19 cellular contexts compared by ENCODE assay signal in genomic region chr9:93588641-93589609, GRCh38. TPM values are rescaled to one million over a fixed set of nuclear protein-coding genes. Genes with fewer than 3 reads are reported as not detected.
DNase-seq lines count a peak whose midpoint lies in the region; ATAC-seq and TF ChIP-seq lines count a peak whose summit lies in the region.
"Had no signal": no experiment of that assay in that cellular context is flagged by ENCODE, and none has a peak within 500 bp of the region (broad histone marks: within the 10 kb centered on the region; RNA-seq: fewer than 3 reads in every experiment).

No MANE protein-coding gene starts in this region.

- BruUV-seq in PC-3 (replicated peaks; lab: Mats Ljungman, UMichigan): no TSS peak

- no peaks in the 10 kb centered on the region for H3K27me3 Mint-ChIP-seq in activated naive CD8-positive, alpha-beta T cell
- no peaks in the 10 kb centered on the region for H3K27me3 Mint-ChIP-seq in activated naive CD8-positive, alpha-beta T cell treated with anti-CD3 and anti-CD28 coated beads for 36 hours
- no peaks in the 10 kb centered on the region for H3K27me3 Mint-ChIP-seq in stimulated activated memory B cell treated with anti-CD40 and anti-IgM and Interleukin-4, amounts not matched to agents 10 μg/mL and 1 μg/mL and 100 μg/mL, for 72 hours
- no peaks in the 10 kb centered on the region for H3K27me3 Mint-ChIP-seq in activated T-helper 1 cell treated with anti-CD3 and anti-CD28 coated beads, Interleukin-12 subunit alpha, Interleukin-12 subunit beta, Interleukin-2, Interleukin-4 antibody, amounts not matched to agents 30 ng/mL and 10 ng/mL and 1 ng/mL, durations not matched to agents 14 hours and 24 hours and 36 hours (ENCODE audit: insufficient read depth)
- H3K27me3 Mint-ChIP-seq: activated CD4-positive, alpha-beta T cell treated with anti-CD3 and anti-CD28 coated beads for 36 hours had no signal

- H3K4me2 ChIP-seq in PC-3 (ENCODE audit: low read length): no peak overlapping the region
- H3K4me2 ChIP-seq: PC-9 had no signal

- CTCF ChIA-PET in PC-3 (lab: Charles Lee): no interaction called here

- H3K27ac Mint-ChIP-seq in activated naive CD8-positive, alpha-beta T cell: peak overlapping the region; percentile 22
- H3K27ac Mint-ChIP-seq in activated naive CD8-positive, alpha-beta T cell treated with anti-CD3 and anti-CD28 coated beads for 36 hours: no peak overlapping the region
- H3K27ac Mint-ChIP-seq in stimulated activated memory B cell treated with anti-CD40 and anti-IgM and Interleukin-4, amounts not matched to agents 10 μg/mL and 1 μg/mL and 100 μg/mL, for 72 hours: peak overlapping the region; percentile 3
- H3K27ac Mint-ChIP-seq in activated T-helper 1 cell treated with anti-CD3 and anti-CD28 coated beads, Interleukin-12 subunit alpha, Interleukin-12 subunit beta, Interleukin-2, Interleukin-4 antibody, amounts not matched to agents 30 ng/mL and 10 ng/mL and 1 ng/mL, durations not matched to agents 14 hours and 24 hours and 36 hours: no peak overlapping the region

- TF ChIP-seq POLR2A in adrenal gland (IDR thresholded peaks at IDR 0.05): no peak

- intact Hi-C loops in adrenal gland (cut with DNase I) (no loop called here), PC-3 (cut with micrococcal nuclease) (no loop called here)
- intact Hi-C loops in activated T-helper 1 cell treated with anti-CD3 and anti-CD28 coated beads, Interleukin-12 subunit alpha, Interleukin-12 subunit beta, Interleukin-2, Interleukin-4 antibody, amounts not matched to agents 30 ng/mL and 10 ng/mL and 1 ng/mL, durations not matched to agents 14 hours and 24 hours and 36 hours (cut with micrococcal nuclease): no loop called here

- no peak overlapping the region for H3K4me3 Mint-ChIP-seq in activated naive CD8-positive, alpha-beta T cell
- no peak overlapping the region for H3K4me3 Mint-ChIP-seq in activated naive CD8-positive, alpha-beta T cell treated with anti-CD3 and anti-CD28 coated beads for 36 hours
- H3K4me3 Mint-ChIP-seq in stimulated activated memory B cell treated with anti-CD40 and anti-IgM and Interleukin-4, amounts not matched to agents 10 μg/mL and 1 μg/mL and 100 μg/mL, for 72 hours: no peak overlapping the region
- H3K4me3 Mint-ChIP-seq in activated T-helper 1 cell treated with anti-CD3 and anti-CD28 coated beads, Interleukin-12 subunit alpha, Interleukin-12 subunit beta, Interleukin-2, Interleukin-4 antibody, amounts not matched to agents 30 ng/mL and 10 ng/mL and 1 ng/mL, durations not matched to agents 14 hours and 24 hours and 36 hours: no peak overlapping the region
- H3K4me3 Mint-ChIP-seq: activated CD4-positive, alpha-beta T cell treated with anti-CD3 and anti-CD28 coated beads for 36 hours had no signal

- no peaks in the 10 kb centered on the region for H3K9me2 ChIP-seq in PC-3 (replicated peaks; ENCODE audit: low read length)

- 77 to 79% (median 78%) methylated on average over 9 to 12 of the region's 12 CpGs for WGBS in adrenal gland, 4 donors

- no peaks in the 10 kb centered on the region for H3K9me3 Mint-ChIP-seq in activated naive CD8-positive, alpha-beta T cell (ENCODE audit: low read depth)
- peaks cover 11% of the 10 kb centered on the region for H3K9me3 Mint-ChIP-seq in activated naive CD8-positive, alpha-beta T cell treated with anti-CD3 and anti-CD28 coated beads for 36 hours
- H3K9me3 Mint-ChIP-seq in stimulated activated memory B cell treated with anti-CD40 and anti-IgM and Interleukin-4, amounts not matched to agents 10 μg/mL and 1 μg/mL and 100 μg/mL, for 72 hours: no peaks in the 10 kb centered on the region
- peaks cover 15% of the 10 kb centered on the region for H3K9me3 Mint-ChIP-seq in activated T-helper 1 cell treated with anti-CD3 and anti-CD28 coated beads, Interleukin-12 subunit alpha, Interleukin-12 subunit beta, Interleukin-2, Interleukin-4 antibody, amounts not matched to agents 30 ng/mL and 10 ng/mL and 1 ng/mL, durations not matched to agents 14 hours and 24 hours and 36 hours

- peaks cover 6 to 30% of the 10 kb centered on the region in 2 donors for H3K4me1 ChIP-seq in adrenal gland (replicated peaks in 1 of 2)
- H3K4me1 ChIP-seq in PC-3 (ENCODE audit: insufficient read depth, low read length): no peaks in the 10 kb centered on the region

- H3F3A ChIP-seq in PC-3 (ENCODE audit: low read length, unreplicated experiment): no peaks in the 10 kb centered on the region

- H3K27me3 ChIP-seq in adrenal gland (no peaks in the 10 kb centered on the region), PC-3 (ENCODE audit: low read length) (no peaks in the 10 kb centered on the region)
- H3K27me3 ChIP-seq: esophagus squamous epithelium had no signal

- H3K4me3 ChIP-seq in adrenal gland (no peak overlapping the region), PC-3 (ENCODE audit: low read length) (no peak overlapping the region)
- H3K4me3 ChIP-seq: esophagus squamous epithelium, PC-9, prostate gland had no signal

- peaks cover 22% of the 10 kb centered on the region for H3K79me2 ChIP-seq in PC-3 (ENCODE audit: low read length)

- H3K36me3 Mint-ChIP-seq in activated naive CD8-positive, alpha-beta T cell: peaks cover 8% of the 10 kb centered on the region
- H3K36me3 Mint-ChIP-seq in activated naive CD8-positive, alpha-beta T cell treated with anti-CD3 and anti-CD28 coated beads for 36 hours: peaks cover 15% of the 10 kb centered on the region
- H3K36me3 Mint-ChIP-seq in stimulated activated memory B cell treated with anti-CD40 and anti-IgM and Interleukin-4, amounts not matched to agents 10 μg/mL and 1 μg/mL and 100 μg/mL, for 72 hours: peaks cover 13% of the 10 kb centered on the region
- H3K36me3 Mint-ChIP-seq in activated T-helper 1 cell treated with anti-CD3 and anti-CD28 coated beads, Interleukin-12 subunit alpha, Interleukin-12 subunit beta, Interleukin-2, Interleukin-4 antibody, amounts not matched to agents 30 ng/mL and 10 ng/mL and 1 ng/mL, durations not matched to agents 14 hours and 24 hours and 36 hours (ENCODE audit: low read depth): peaks cover 12% of the 10 kb centered on the region

- no peak overlapping the region for H3K9ac ChIP-seq in PC-3 (ENCODE audit: low read length)

- ATAC-seq in left lobe of liver: no peak
- ATAC-seq in stimulated activated memory B cell treated with anti-CD40 and anti-IgM and Interleukin-4, amounts not matched to agents 10 μg/mL and 1 μg/mL and 100 μg/mL, for 72 hours: no peak
- no peak for ATAC-seq in PC-3
- ATAC-seq: activated CD4-positive, alpha-beta T cell treated with anti-CD3 and anti-CD28 coated beads for 36 hours had no signal

- H2AFZ ChIP-seq in PC-3 (ENCODE audit: low read length): no peak overlapping the region
- H2AFZ ChIP-seq: PC-9 had no signal

- H4K20me1 ChIP-seq in PC-3 (ENCODE audit: low read length): no peaks in the 10 kb centered on the region

- POLR2A ChIA-PET in PC-3 (lab: Charles Lee; ENCODE audit: unreplicated experiment): no interaction called here

- H3K4me1 Mint-ChIP-seq in activated naive CD8-positive, alpha-beta T cell (ENCODE audit: low read depth): peaks cover 55% of the 10 kb centered on the region
- peaks cover 35% of the 10 kb centered on the region for H3K4me1 Mint-ChIP-seq in activated naive CD8-positive, alpha-beta T cell treated with anti-CD3 and anti-CD28 coated beads for 36 hours
- peaks cover 56% of the 10 kb centered on the region for H3K4me1 Mint-ChIP-seq in stimulated activated memory B cell treated with anti-CD40 and anti-IgM and Interleukin-4, amounts not matched to agents 10 μg/mL and 1 μg/mL and 100 μg/mL, for 72 hours
- peaks cover 24% of the 10 kb centered on the region for H3K4me1 Mint-ChIP-seq in activated T-helper 1 cell treated with anti-CD3 and anti-CD28 coated beads, Interleukin-12 subunit alpha, Interleukin-12 subunit beta, Interleukin-2, Interleukin-4 antibody, amounts not matched to agents 30 ng/mL and 10 ng/mL and 1 ng/mL, durations not matched to agents 14 hours and 24 hours and 36 hours (ENCODE audit: low read depth)

- DNase-seq in activated naive CD8-positive, alpha-beta T cell treated with anti-CD3 and anti-CD28 coated beads for 36 hours: no peak
- DNase-seq in adrenal gland (peak in 3 of 7 donors; percentile 14 to 49 (median 17)), left lobe of liver (ENCODE audit: low spot score) (peak; percentile 23), PC-3 (no peak), NCI-H2107 treated with DMSO at 0.1 percent for 48 hours (lab: John Stamatoyannopoulos, UW; ENCODE audit: unreplicated experiment) (no peak)
- DNase-seq in activated T-helper 1 cell treated with anti-CD3 and anti-CD28 coated beads, Interleukin-12 subunit alpha, Interleukin-12 subunit beta, Interleukin-2, Interleukin-4 antibody, amounts not matched to agents 30 ng/mL and 10 ng/mL and 1 ng/mL, durations not matched to agents 14 hours and 24 hours and 36 hours (ENCODE audit: low spot score): no peak
- DNase-seq: ACHN; activated CD4-positive, alpha-beta T cell treated with anti-CD3 and anti-CD28 coated beads for 36 hours; activated naive CD4-positive, alpha-beta T cell; central memory CD4-positive, alpha-beta T cell; DMS79 treated with DMSO at 0.1 percent for 48 hours; esophagus squamous epithelium; mammary epithelial cell; NCI-H2081 treated with DMSO at 0.1 percent for 48 hours; PC-9; stimulated activated CD4-positive, alpha-beta T cell treated with anti-CD3 and anti-CD28 coated beads, Interleukin-2, amount 100 ng/mL, for 24 hours had no signal

- H3K27ac ChIP-seq in adrenal gland (peak overlapping the region in 3 of 5 donors; percentile 18 to 39 (median 29)), PC-3 (ENCODE audit: low read length) (no peak overlapping the region)
- H3K27ac ChIP-seq: esophagus squamous epithelium, PC-9, prostate gland had no signal

- H3K9me3 ChIP-seq in adrenal gland (replicated peaks in 1 of 3) (no peaks in the 10 kb centered on the region), PC-3 (ENCODE audit: low read length) (0 out of 2 replicates have a peak, but pooled peaks cover 6% of the 10 kb centered on the region)
- H3K9me3 ChIP-seq: esophagus squamous epithelium, prostate gland had no signal

- H3K36me3 ChIP-seq in adrenal gland (replicated peaks in 1 of 2) (no peaks in the 10 kb centered on the region), PC-3 (ENCODE audit: low read depth, low read length) (0 out of 2 replicates have a peak, but pooled peaks cover 9% of the 10 kb centered on the region)
- H3K36me3 ChIP-seq: esophagus squamous epithelium, prostate gland had no signal

- TF ChIP-seq CTCF in adrenal gland (IDR thresholded peaks at IDR 0.05) (no peak), PC-3 (conservative IDR thresholded peaks at IDR 0.05; ENCODE audit: low read depth, low read length) (no peak)

RNA-seq across cellular contexts. Expression of gene PHF2, which starts 12.5 kb away (rescaled TPM):
- 10 to 100 TPM; 14.6 to 15.6 TPM for total RNA-seq in activated naive CD8-positive, alpha-beta T cell treated with anti-CD3 and anti-CD28 coated beads for 36 hours
- total RNA-seq in adrenal gland: 10 to 100 TPM; 14.5 to 27.2 (median 22.0) TPM
- 10 to 100 TPM; 11.5 to 37.6 (median 26.1) TPM for polyA plus RNA-seq in adrenal gland
- total RNA-seq in left lobe of liver: 7.3 TPM
- total RNA-seq in PC-3 (2014; rRNA removed): 10.6 and 12.0 TPM in 2 replicates
- 24.5 and 26.5 TPM in 2 replicates for total RNA-seq in activated T-helper 1 cell treated with anti-CD3 and anti-CD28 coated beads, Interleukin-12 subunit alpha, Interleukin-12 subunit beta, Interleukin-2, Interleukin-4 antibody, amounts not matched to agents 30 ng/mL and 10 ng/mL and 1 ng/mL, durations not matched to agents 14 hours and 24 hours and 36 hours

Comparison
In these comparisons a context has a peak if more than half of its experiments do, and no peak if none do; other contexts are left out.
1. H3K27ac Mint-ChIP-seq: peak in activated naive CD8-positive, alpha-beta T cell (single experiment) and stimulated activated memory B cell treated with anti-CD40 and anti-IgM and Interleukin-4, amounts not matched to agents 10 μg/mL and 1 μg/mL and 100 μg/mL, for 72 hours (single experiment); none in activated naive CD8-positive, alpha-beta T cell treated with anti-CD3 and anti-CD28 coated beads for 36 hours (single experiment) and activated T-helper 1 cell treated with anti-CD3 and anti-CD28 coated beads, Interleukin-12 subunit alpha, Interleukin-12 subunit beta, Interleukin-2, Interleukin-4 antibody, amounts not matched to agents 30 ng/mL and 10 ng/mL and 1 ng/mL, durations not matched to agents 14 hours and 24 hours and 36 hours (single experiment).